27 cellular contexts compared by ENCODE assay signal in genomic region chr3:156873906-156874305, GRCh38.
"Had no signal": no experiment of that assay in that cellular context is flagged by ENCODE, and none has a peak within 500 bp of the region (broad histone marks: within the 10 kb centered on the region; RNA-seq: fewer than 3 reads in every experiment).

No MANE protein-coding gene starts in this region.

- DNase-seq: hypothalamus; immature natural killer cell; left ventricle myocardium inferior; mesendoderm; naive B cell; natural killer cell; nephron progenitor cell; occipital lobe; psoas muscle; spleen; stimulated activated CD4-positive, alpha-beta T cell treated with anti-CD3 and anti-CD28 coated beads, Interleukin-4, amount 100 ng/mL, for 24 hours; stimulated activated naive CD4-positive, alpha-beta T cell; tibial artery; trophoblast cell; upper lobe of right lung had no signal

- H3K4me3 ChIP-seq: left ventricle myocardium inferior, lung, neural progenitor cell, psoas muscle, skin epidermis, spleen, suprapubic skin, thoracic aorta, tibial artery, upper lobe of right lung had no signal

- H3K4me2 ChIP-seq: neural progenitor cell had no signal

- H2AFZ ChIP-seq: neural progenitor cell, parathyroid adenoma had no signal

- H3K79me2 ChIP-seq: parathyroid adenoma had no signal

- H3K27me3 Mint-ChIP-seq: naive B cell; stimulated activated naive CD8-positive, alpha-beta T cell treated with anti-CD3 and anti-CD28 coated beads, Interleukin-15, Interleukin-2, amounts not matched to agents 100 ng/mL and 50 ng/mL, for 24 hours had no signal

- H3K4me1 ChIP-seq: left ventricle myocardium inferior, neural progenitor cell, parathyroid adenoma, psoas muscle, spleen, suprapubic skin, tibial artery, upper lobe of right lung had no signal

- H3K9me3 ChIP-seq: neutrophil had no signal

- H3K27ac ChIP-seq: left ventricle myocardium inferior, neural progenitor cell, neutrophil, parathyroid adenoma, psoas muscle, skin epidermis, spleen, suprapubic skin, thoracic aorta, tibial artery, upper lobe of right lung had no signal

- H3K27me3 ChIP-seq: neural progenitor cell, neutrophil, spleen, suprapubic skin, tibial artery, upper lobe of right lung had no signal

- H3K27ac Mint-ChIP-seq: immature natural killer cell; mesothelial cell of epicardium; naive B cell; natural killer cell; nephron progenitor cell; neural progenitor cell; stimulated activated effector memory CD8-positive, alpha-beta T cell treated with anti-CD3 and anti-CD28 coated beads, Interleukin-12 subunit alpha, Interleukin-12 subunit beta, amount 100 ng/mL, for 72 hours; stimulated activated naive CD8-positive, alpha-beta T cell treated with anti-CD3 and anti-CD28 coated beads, Interleukin-15, Interleukin-2, amounts not matched to agents 100 ng/mL and 50 ng/mL, for 24 hours had no signal

- H3K36me3 Mint-ChIP-seq: stimulated activated effector memory CD8-positive, alpha-beta T cell treated with anti-CD3 and anti-CD28 coated beads, Interleukin-12 subunit alpha, Interleukin-12 subunit beta, amount 100 ng/mL, for 72 hours had no signal

- H3K9ac ChIP-seq: neural progenitor cell, parathyroid adenoma had no signal

- H3K4me1 Mint-ChIP-seq: immature natural killer cell, mesothelial cell of epicardium, naive B cell, natural killer cell, nephron progenitor cell, neural progenitor cell had no signal

- FAIRE-seq: urothelium cell line had no signal

- ATAC-seq: natural killer cell; psoas muscle; sciatic nerve; stimulated activated effector memory CD8-positive, alpha-beta T cell treated with anti-CD3 and anti-CD28 coated beads, Interleukin-12 subunit alpha, Interleukin-12 subunit beta, amount 100 ng/mL, for 72 hours; upper lobe of right lung had no signal

- H3K4me3 Mint-ChIP-seq: immature natural killer cell; mesothelial cell of epicardium; naive B cell; natural killer cell; nephron progenitor cell; neural progenitor cell; stimulated activated effector memory CD8-positive, alpha-beta T cell treated with anti-CD3 and anti-CD28 coated beads, Interleukin-12 subunit alpha, Interleukin-12 subunit beta, amount 100 ng/mL, for 72 hours; stimulated activated naive CD8-positive, alpha-beta T cell treated with anti-CD3 and anti-CD28 coated beads, Interleukin-15, Interleukin-2, amounts not matched to agents 100 ng/mL and 50 ng/mL, for 24 hours had no signal

- H3K36me3 ChIP-seq: left ventricle myocardium inferior, neural progenitor cell, neutrophil, spleen, suprapubic skin, thoracic aorta, upper lobe of right lung had no signal
